ENCODE assay signal across 8 cellular contexts in genomic region chr17:81666092-81666341, GRCh38. TPM values are rescaled to one million over a fixed set of nuclear protein-coding genes. Genes with fewer than 3 reads are reported as not detected.
A peak's percentile ranks its signal among the peaks of the same experiment; 100 is the strongest.
DNase-seq lines count a peak whose midpoint lies in the region; ATAC-seq, FAIRE-seq and TF ChIP-seq lines count a peak whose summit lies in the region.

No MANE protein-coding gene starts in this region.

- no peaks in the 10 kb centered on the region for H3K9me3 ChIP-seq in iPS DF 6.9 (ENCODE audit: control insufficient read depth, insufficient read depth, low read length)
- no peaks in the 10 kb centered on the region for H3K9me3 ChIP-seq in smooth muscle cell (replicated peaks; ENCODE audit: low read depth)

- H3K9me3 Mint-ChIP-seq in activated naive CD4-positive, alpha-beta T cell treated with anti-CD3 and anti-CD28 coated beads, Interleukin-2, amount 50 U/mL, for 24 hours = no peaks in the 10 kb centered on the region

- peaks cover 45% of the 10 kb centered on the region for H3K4me1 Mint-ChIP-seq in activated naive CD4-positive, alpha-beta T cell treated with anti-CD3 and anti-CD28 coated beads, Interleukin-2, amount 50 U/mL, for 24 hours

- peaks cover 27% of the 10 kb centered on the region for H3K79me2 ChIP-seq in smooth muscle cell (ENCODE audit: low read depth)

- H4K20me1 ChIP-seq in smooth muscle cell (ENCODE audit: low read depth) = no peaks in the 10 kb centered on the region

- H3K27ac Mint-ChIP-seq in activated naive CD4-positive, alpha-beta T cell treated with anti-CD3 and anti-CD28 coated beads, Interleukin-2, amount 50 U/mL, for 24 hours = peak overlapping the region; percentile 98

- peaks cover 7% of the 10 kb centered on the region for H3K36me3 Mint-ChIP-seq in activated naive CD4-positive, alpha-beta T cell treated with anti-CD3 and anti-CD28 coated beads, Interleukin-2, amount 50 U/mL, for 24 hours

- peaks cover 18% of the 10 kb centered on the region for H3K36me3 ChIP-seq in iPS DF 6.9 (ENCODE audit: control insufficient read depth, insufficient read depth, low read length)
- H3K36me3 ChIP-seq in smooth muscle cell (ENCODE audit: low read depth) = no peaks in the 10 kb centered on the region

- peak overlapping the region; percentile 82 for H3K9ac ChIP-seq in smooth muscle cell (ENCODE audit: low read depth)

- H3K4me3 ChIP-seq in iPS DF 6.9 (ENCODE audit: low read length) (peak overlapping the region; percentile 83), smooth muscle cell (peak overlapping the region; percentile 83)

- peak overlapping the region; percentile 99 for H3K4me2 ChIP-seq in smooth muscle cell

- WGBS in iPS DF 6.9 (ENCODE audit: insufficient coverage, insufficient read length) = no CpG with 5 or more reads among the region's 16 CpGs
- 4% methylated on average over 16 of the region's 16 CpGs for WGBS in smooth muscle cell (ENCODE audit: low lambda C conversion rate)

- H3K27ac ChIP-seq in iPS DF 6.9 (ENCODE audit: low read length) (no peak overlapping the region), smooth muscle cell (ENCODE audit: low read depth) (peak overlapping the region; percentile 69)

- H3K27me3 ChIP-seq in iPS DF 6.9 (ENCODE audit: control insufficient read depth, insufficient read depth, low read length) = no peaks in the 10 kb centered on the region
- no peaks in the 10 kb centered on the region for H3K27me3 ChIP-seq in smooth muscle cell (ENCODE audit: low read depth)

- H2AFZ ChIP-seq in smooth muscle cell (ENCODE audit: low read depth) = peak overlapping the region; percentile 53

- H3K4me3 Mint-ChIP-seq in activated naive CD4-positive, alpha-beta T cell treated with anti-CD3 and anti-CD28 coated beads, Interleukin-2, amount 50 U/mL, for 24 hours = peak overlapping the region; percentile 99

- DNase-seq in DMS79 treated with DMSO at 0.1 percent for 48 hours (lab: John Stamatoyannopoulos, UW) (peak; percentile 10), DMS79 (lab: John Stamatoyannopoulos, UW) (no peak), iPS DF 6.9 (ENCODE audit: low read depth, low spot score) (no peak), smooth muscle cell (lab: John Stamatoyannopoulos, UW; ENCODE audit: unreplicated experiment) (no peak), RCC 7860 (ENCODE audit: low spot score) (no peak), KBM-7 (no peak)

- H3F3A ChIP-seq in smooth muscle cell (ENCODE audit: low read depth) = no peaks in the 10 kb centered on the region

- H3K27me3 Mint-ChIP-seq in activated naive CD4-positive, alpha-beta T cell treated with anti-CD3 and anti-CD28 coated beads, Interleukin-2, amount 50 U/mL, for 24 hours = no peaks in the 10 kb centered on the region

- ATAC-seq in HG03354 (IDR thresholded peaks at IDR 0.05; ENCODE audit: poor library complexity, severe bottlenecking, unreplicated experiment) = peak; percentile 14

- FAIRE-seq in RCC 7860 (lab: Jason Lieb, UNC) = no peak

- in situ Hi-C loops in KBM-7 (cut with MboI; ENCODE audit: low pct_unique_long_range_greater_than_20kb, low sequenced_read_pairs) = no loop called here

- H3K4me1 ChIP-seq in iPS DF 6.9 (ENCODE audit: control insufficient read depth, insufficient read depth, low read length) (peaks cover 7% of the 10 kb centered on the region), smooth muscle cell (ENCODE audit: low read depth) (peaks cover 8% of the 10 kb centered on the region)

- TF ChIP-seq CTCF in smooth muscle cell (IDR thresholded peaks at IDR 0.05; ENCODE audit: borderline replicate concordance, insufficient read depth, poor library complexity, severe bottlenecking) = no peak

RNA-seq across cellular contexts. Expression of gene OXLD1, which starts 0.4 kb away (rescaled TPM):
- 13.0 and 26.6 TPM in 2 replicates for total RNA-seq in smooth muscle cell
- polyA plus RNA-seq in smooth muscle cell = 32.1 and 32.3 TPM in 2 replicates

RNA-seq across cellular contexts. Expression of gene CCDC137, which starts 0.5 kb away (rescaled TPM):
- 5.0 and 8.1 TPM in 2 replicates for total RNA-seq in smooth muscle cell
- 24.6 and 30.2 TPM in 2 replicates for polyA plus RNA-seq in smooth muscle cell

RNA-seq across cellular contexts. Expression of gene PDE6G, which starts 9.7 kb away (rescaled TPM):
- total RNA-seq in smooth muscle cell = 1.3 and 14.5 TPM in 2 replicates
- 3.2 and 5.3 TPM in 2 replicates for polyA plus RNA-seq in smooth muscle cell

RNA-seq across cellular contexts. Expression of gene ARL16, which starts 17.6 kb away (rescaled TPM):
- 22.3 and 24.0 TPM in 2 replicates for total RNA-seq in smooth muscle cell
- polyA plus RNA-seq in smooth muscle cell = 62.1 and 77.3 TPM in 2 replicates

RNA-seq across cellular contexts. Expression of gene HGS, which starts 17.8 kb away (rescaled TPM):
- total RNA-seq in smooth muscle cell = 64.9 and 68.0 TPM in 2 replicates
- polyA plus RNA-seq in smooth muscle cell = 164 and 194 TPM in 2 replicates
